Comparison of ENCODE assay signal across 9 cellular contexts in genomic region chr7:141511370-141512335, GRCh38. TPM values are rescaled to one million over a fixed set of nuclear protein-coding genes. Genes with fewer than 3 reads are reported as not detected.
DNase-seq lines count a peak whose midpoint lies in the region; ATAC-seq and TF ChIP-seq lines count a peak whose summit lies in the region.
"Had no signal": no experiment of that assay in that cellular context is flagged by ENCODE, and none has a peak within 500 bp of the region (broad histone marks: within the 10 kb centered on the region; RNA-seq: fewer than 3 reads in every experiment).

No MANE protein-coding gene starts in this region.

- H4K8ac ChIP-seq in IMR-90 (ENCODE audit: low read depth in 2 of 2, low read length in 2 of 2), result no peak overlapping the region

- no peak overlapping the region for H2BK20ac ChIP-seq in IMR-90 (ENCODE audit: low read depth, low read length)

- no TSS peak for BruUV-seq in IMR-90 (replicated peaks; lab: Mats Ljungman, UMichigan)

- no peak overlapping the region for H2AK5ac ChIP-seq in IMR-90 (ENCODE audit: low read depth, low read length)

- DNase-seq in IMR-90, result no peak
- DNase-seq in skeletal muscle cell (ENCODE audit: low read depth), result no peak
- no peak for DNase-seq in DMS 273 treated with DMSO at 0.1 percent for 48 hours (lab: John Stamatoyannopoulos, UW)
- DNase-seq in GM10248 (ENCODE audit: extremely low spot score), result no peak
- DNase-seq: foreskin melanocyte had no signal

- no peak overlapping the region for H3K56ac ChIP-seq in IMR-90 (ENCODE audit: extremely low read depth, insufficient read depth, low read length)

- peaks cover 63% of the 10 kb centered on the region for H3K27me3 Mint-ChIP-seq in activated T-helper 17 cell treated with anti-CD3 and anti-CD28 coated beads, Interleukin-2, amount 50 U/mL, for 72 hours

- H3K4ac ChIP-seq in IMR-90 (ENCODE audit: low read depth, low read length), result no peak overlapping the region

- 3% methylated on average over 24 of the region's 43 CpGs; no CpG with 5 or more reads in 1 of the 2 experiments for WGBS in IMR-90 (ENCODE audit: extremely low coverage in 2 of 2, insufficient read length in 1 of 2), 2 experiments

- H3K27ac ChIP-seq in IMR-90 (ENCODE audit: insufficient read depth, low read length), result no peak overlapping the region

- H3K18ac ChIP-seq in IMR-90 (ENCODE audit: low read depth, low read length), result no peak overlapping the region

- peaks cover 7% of the 10 kb centered on the region for H3K4me1 Mint-ChIP-seq in activated T-helper 17 cell treated with anti-CD3 and anti-CD28 coated beads, Interleukin-2, amount 50 U/mL, for 72 hours

- H3K4me1 ChIP-seq in IMR-90 (ENCODE audit: control insufficient read depth, insufficient read depth, low read length), result no peaks in the 10 kb centered on the region
- H3K4me1 ChIP-seq in iPS-15b (ENCODE audit: control insufficient read depth, insufficient read depth, low read length), result peaks cover 5% of the 10 kb centered on the region

- H3K79me1 ChIP-seq in IMR-90 (ENCODE audit: low read depth in 1 of 2, low read length in 2 of 2), result no peaks in the 10 kb centered on the region

- H4K91ac ChIP-seq in IMR-90 (ENCODE audit: insufficient read depth, low read depth, low read length), result no peak overlapping the region

- no peaks in the 10 kb centered on the region for H4K20me1 ChIP-seq in IMR-90 (ENCODE audit: insufficient read depth, low read length)

- peak overlapping the region; percentile 13 for H2AFZ ChIP-seq in IMR-90 (replicated peaks; ENCODE audit: low read length, poor library complexity)

- H3K4me2 ChIP-seq in IMR-90 (ENCODE audit: low read depth, low read length), result peak overlapping the region; percentile 14

- H4K5ac ChIP-seq in IMR-90 (ENCODE audit: low read depth, low read length), result no peak overlapping the region

- H2AK9ac ChIP-seq in IMR-90 (replicated peaks; ENCODE audit: low read depth, low read length, poor library complexity), result no peak overlapping the region

- TF ChIP-seq POLR2A in IMR-90 (IDR thresholded peaks at IDR 0.05; ENCODE audit: low read depth, low read length), result no peak

- no peaks in the 10 kb centered on the region; the same call in 1 of the 2 replicates for H3K9me3 ChIP-seq in IMR-90 (ENCODE audit: control insufficient read depth, insufficient read depth, low read length)
- peaks cover 4% of the 10 kb centered on the region for H3K9me3 ChIP-seq in iPS-15b (ENCODE audit: control insufficient read depth, insufficient read depth, low read length)

- H3K36me3 Mint-ChIP-seq in activated T-helper 17 cell treated with anti-CD3 and anti-CD28 coated beads, Interleukin-2, amount 50 U/mL, for 72 hours (ENCODE audit: low read depth), result no peaks in the 10 kb centered on the region

- CTCF ChIA-PET in IMR-90 (lab: Yijun Ruan, JAX), result no interaction called here
- CTCF ChIA-PET in GM10248 (lab: Yijun Ruan, JAX), result interaction anchor here (1.2 to 1.4 kb wide), 2 partner anchors 19 to 994 kb away, joined by 3 to 4 read pairs; no protein-coding TSS in a partner anchor

- intact Hi-C loops in IMR-90 (cut with micrococcal nuclease), result no loop called here

- H3K36me3 ChIP-seq in IMR-90 (ENCODE audit: control insufficient read depth, insufficient read depth, low read length) (no peaks in the 10 kb centered on the region), iPS-15b (ENCODE audit: control insufficient read depth, insufficient read depth, low read length) (no peaks in the 10 kb centered on the region)

- peaks cover 3% of the 10 kb centered on the region for H3K9me3 Mint-ChIP-seq in activated T-helper 17 cell treated with anti-CD3 and anti-CD28 coated beads, Interleukin-2, amount 50 U/mL, for 72 hours

- peak overlapping the region; percentile 45 for H3K4me3 Mint-ChIP-seq in activated T-helper 17 cell treated with anti-CD3 and anti-CD28 coated beads, Interleukin-2, amount 50 U/mL, for 72 hours

- TF ChIP-seq CTCF in IMR-90 (conservative IDR thresholded peaks at IDR 0.05; ENCODE audit: low read depth, low read length), result no peak
- no peak for TF ChIP-seq CTCF in GM10248 (IDR thresholded peaks at IDR 0.05; ENCODE audit: control extremely low read depth, extremely low read depth, low read depth, missing control alignments)

- no peak overlapping the region for H3K14ac ChIP-seq in IMR-90 (replicated peaks; ENCODE audit: low read depth, low read length)

- in situ Hi-C loops in IMR-90 (cut with MboI; ENCODE audit: low sequenced_read_pairs), result no loop called here

- ATAC-seq in IMR-90 (ENCODE audit: low read depth) (no peak), GM21423 (IDR thresholded peaks at IDR 0.05; ENCODE audit: unreplicated experiment) (no peak)
- ATAC-seq in activated T-helper 17 cell treated with anti-CD3 and anti-CD28 coated beads, Interleukin-2, amount 50 U/mL, for 72 hours (replicated peaks), result peak; percentile 29
- ATAC-seq: HCT116 had no signal

- H2BK15ac ChIP-seq in IMR-90 (ENCODE audit: low read depth, low read length), result no peak overlapping the region

- H3K4me3 ChIP-seq in IMR-90 (ENCODE audit: insufficient read depth, low read depth, low read length) (no peak overlapping the region), iPS-15b (ENCODE audit: low read depth, low read length) (peak overlapping the region; percentile 71), skeletal muscle cell (ENCODE audit: low read depth, low read length) (peak overlapping the region; percentile 25)

- no peak overlapping the region for H3K27ac Mint-ChIP-seq in activated T-helper 17 cell treated with anti-CD3 and anti-CD28 coated beads, Interleukin-2, amount 50 U/mL, for 72 hours

- dilution Hi-C loops in IMR-90 (cut with HindIII; ENCODE audit: low sequenced_read_pairs, unreplicated experiment), result no loop called here

- H2BK5ac ChIP-seq in IMR-90 (ENCODE audit: low read depth, low read length, poor library complexity, severe bottlenecking), result no peak overlapping the region

- H3K23ac ChIP-seq in IMR-90 (ENCODE audit: low read depth, low read length), result no peak overlapping the region

- H3K9ac ChIP-seq in IMR-90 (ENCODE audit: low read depth, low read length) (no peak overlapping the region), iPS-15b (ENCODE audit: low read depth, low read length) (peak overlapping the region; percentile 72)

- POLR2A ChIA-PET in IMR-90 (lab: Charles Lee; ENCODE audit: unreplicated experiment) (no interaction called here), GM10248 (lab: Yijun Ruan, JAX) (no interaction called here)

- H2BK120ac ChIP-seq in IMR-90 (ENCODE audit: low read depth, low read length), result no peak overlapping the region

- no peak for TF ChIP-seq RAD21 in IMR-90 (IDR thresholded peaks at IDR 0.05; ENCODE audit: low read length)

- H3K27me3 ChIP-seq in IMR-90 (ENCODE audit: control insufficient read depth, insufficient read depth, low read length) (peaks cover 15% of the 10 kb centered on the region), iPS-15b (ENCODE audit: control insufficient read depth, insufficient read depth, low read length) (peaks cover 8% of the 10 kb centered on the region)

- no peaks in the 10 kb centered on the region for H3K9me1 ChIP-seq in IMR-90 (ENCODE audit: insufficient read depth, low read length)

TF ChIP-seq in IMR-90, 13 proteins besides CTCF, POLR2A, EP300 and RAD21:
- no peak for TF ChIP-seq RFX5 (IDR thresholded peaks at IDR 0.05; ENCODE audit: low read depth, low read length)
TF ChIP-seq in IMR-90: peak in this region for 0.

RNA-seq across cellular contexts. Expression of gene AGK, which starts 39.6 kb away (rescaled TPM):
- total RNA-seq in IMR-90 (2012; rRNA removed), result 37.3 and 37.5 TPM in 2 replicates
- 35.5 and 36.1 TPM in 2 replicates for polyA plus RNA-seq in IMR-90 (2012; rRNA removed)
- polyA plus RNA-seq in IMR-90 (2012; cell fraction: cytosol; rRNA removed), result 10.0 and 20.5 TPM in 2 replicates
- polyA plus RNA-seq in IMR-90 (2012; cell fraction: nucleus; rRNA removed; ENCODE audit: low replicate concordance), result 16.0 and 42.4 TPM in 2 replicates
- total RNA-seq in activated T-helper 17 cell treated with anti-CD3 and anti-CD28 coated beads, Interleukin-2, amount 50 U/mL, for 72 hours, result 10 to 100 TPM; 32.7 to 33.9 TPM
